10 cellular contexts compared by ENCODE assay signal in genomic region chr3:14319654-14320182, GRCh38.
DNase-seq lines count a peak whose midpoint lies in the region; ATAC-seq and TF ChIP-seq lines count a peak whose summit lies in the region.
"Had no signal": no experiment of that assay in that cellular context is flagged by ENCODE, and none has a peak within 500 bp of the region (broad histone marks: within the 10 kb centered on the region; RNA-seq: fewer than 3 reads in every experiment).

No MANE protein-coding gene starts in this region.

- peaks cover 39% of the 10 kb centered on the region for H3K4me1 ChIP-seq in SJCRH30

- H3K27me3 Mint-ChIP-seq in activated T-helper 1 cell treated with anti-CD3 and anti-CD28 coated beads, Interleukin-12 subunit alpha, Interleukin-12 subunit beta, Interleukin-2, Interleukin-4 antibody, amounts not matched to agents 30 ng/mL and 10 ng/mL and 1 ng/mL, durations not matched to agents 14 hours and 24 hours and 36 hours (ENCODE audit: insufficient read depth), result no peaks in the 10 kb centered on the region

- no peaks in the 10 kb centered on the region for H3K4me1 Mint-ChIP-seq in activated T-helper 1 cell treated with anti-CD3 and anti-CD28 coated beads, Interleukin-12 subunit alpha, Interleukin-12 subunit beta, Interleukin-2, Interleukin-4 antibody, amounts not matched to agents 30 ng/mL and 10 ng/mL and 1 ng/mL, durations not matched to agents 14 hours and 24 hours and 36 hours (ENCODE audit: low read depth)
- H3K4me1 Mint-ChIP-seq: central memory CD8-positive, alpha-beta T cell had no signal

- no peak overlapping the region for H3K4me3 Mint-ChIP-seq in activated T-helper 1 cell treated with anti-CD3 and anti-CD28 coated beads, Interleukin-12 subunit alpha, Interleukin-12 subunit beta, Interleukin-2, Interleukin-4 antibody, amounts not matched to agents 30 ng/mL and 10 ng/mL and 1 ng/mL, durations not matched to agents 14 hours and 24 hours and 36 hours
- H3K4me3 Mint-ChIP-seq: central memory CD8-positive, alpha-beta T cell had no signal

- peak; percentile 99 for ATAC-seq in GM21515 (IDR thresholded peaks at IDR 0.05; ENCODE audit: unreplicated experiment)
- ATAC-seq in omental fat pad (ENCODE audit: low FRiP score), result peak; percentile 43

- TF ChIP-seq CTCF in omental fat pad (IDR thresholded peaks at IDR 0.05), result no peak

- H3K27me3 ChIP-seq in SJCRH30, result peaks cover 3% of the 10 kb centered on the region
- H3K27me3 ChIP-seq: suprapubic skin had no signal

- no peaks in the 10 kb centered on the region for H3K9me3 ChIP-seq in SJCRH30 (replicated peaks)
- H3K9me3 ChIP-seq: suprapubic skin had no signal

- DNase-seq in NCI-H748 (lab: John Stamatoyannopoulos, UW; ENCODE audit: unreplicated experiment), result peak; percentile 41
- no peak for DNase-seq in NCI-H748 treated with DMSO at 0.1 percent for 48 hours (lab: John Stamatoyannopoulos, UW)
- DNase-seq in HT1080 (ENCODE audit: low read depth), result peak; percentile 91
- DNase-seq in SJCRH30, result peak; percentile 79 to 89
- DNase-seq in fibroblast of peridontal ligament (ENCODE audit: extremely low read depth), result peak; percentile 21
- no peak for DNase-seq in omental fat pad (ENCODE audit: low spot score)
- no peak for DNase-seq in activated T-helper 1 cell treated with anti-CD3 and anti-CD28 coated beads, Interleukin-12 subunit alpha, Interleukin-12 subunit beta, Interleukin-2, Interleukin-4 antibody, amounts not matched to agents 30 ng/mL and 10 ng/mL and 1 ng/mL, durations not matched to agents 14 hours and 24 hours and 36 hours (ENCODE audit: low spot score)

- no peaks in the 10 kb centered on the region for H3K36me3 ChIP-seq in SJCRH30
- H3K36me3 ChIP-seq: suprapubic skin had no signal

- peak overlapping the region; percentile 21 for H3K27ac ChIP-seq in SJCRH30
- H3K27ac ChIP-seq: suprapubic skin had no signal

- H3K4me3 ChIP-seq in SJCRH30, result no peak overlapping the region
- H3K4me3 ChIP-seq: suprapubic skin had no signal

- H3K36me3 Mint-ChIP-seq in activated T-helper 1 cell treated with anti-CD3 and anti-CD28 coated beads, Interleukin-12 subunit alpha, Interleukin-12 subunit beta, Interleukin-2, Interleukin-4 antibody, amounts not matched to agents 30 ng/mL and 10 ng/mL and 1 ng/mL, durations not matched to agents 14 hours and 24 hours and 36 hours (ENCODE audit: low read depth), result no peaks in the 10 kb centered on the region

- intact Hi-C loops in activated T-helper 1 cell treated with anti-CD3 and anti-CD28 coated beads, Interleukin-12 subunit alpha, Interleukin-12 subunit beta, Interleukin-2, Interleukin-4 antibody, amounts not matched to agents 30 ng/mL and 10 ng/mL and 1 ng/mL, durations not matched to agents 14 hours and 24 hours and 36 hours (cut with micrococcal nuclease), result no loop called here

- no peak overlapping the region for H3K27ac Mint-ChIP-seq in activated T-helper 1 cell treated with anti-CD3 and anti-CD28 coated beads, Interleukin-12 subunit alpha, Interleukin-12 subunit beta, Interleukin-2, Interleukin-4 antibody, amounts not matched to agents 30 ng/mL and 10 ng/mL and 1 ng/mL, durations not matched to agents 14 hours and 24 hours and 36 hours

- peaks cover 4% of the 10 kb centered on the region for H3K9me3 Mint-ChIP-seq in activated T-helper 1 cell treated with anti-CD3 and anti-CD28 coated beads, Interleukin-12 subunit alpha, Interleukin-12 subunit beta, Interleukin-2, Interleukin-4 antibody, amounts not matched to agents 30 ng/mL and 10 ng/mL and 1 ng/mL, durations not matched to agents 14 hours and 24 hours and 36 hours
- H3K9me3 Mint-ChIP-seq: central memory CD8-positive, alpha-beta T cell had no signal

Comparison
In these comparisons a context has a peak if more than half of its experiments do, and no peak if none do; other contexts are left out.
1. DNase-seq: peak in NCI-H748 (single experiment), HT1080 (single experiment), SJCRH30 (2 of 2) and fibroblast of peridontal ligament (single experiment); none in NCI-H748 treated with DMSO at 0.1 percent for 48 hours (single experiment), omental fat pad (single experiment) and activated T-helper 1 cell treated with anti-CD3 and anti-CD28 coated beads, Interleukin-12 subunit alpha, Interleukin-12 subunit beta, Interleukin-2, Interleukin-4 antibody, amounts not matched to agents 30 ng/mL and 10 ng/mL and 1 ng/mL, durations not matched to agents 14 hours and 24 hours and 36 hours (single experiment).